In genomic region chr4:148310756-148311155, GRCh38 we compare ENCODE assay signal across 30 cellular contexts.
"Had no signal": no experiment of that assay in that cellular context is flagged by ENCODE, and none has a peak within 500 bp of the region (broad histone marks: within the 10 kb centered on the region; RNA-seq: fewer than 3 reads in every experiment).

No MANE protein-coding gene starts in this region.

- H3K36me3 ChIP-seq: adrenal gland, cardiac muscle cell, gastroesophageal sphincter had no signal

- DNase-seq: activated CD4-positive, alpha-beta memory T cell treated with anti-CD3 and anti-CD28 coated beads for 36 hours; activated CD4-positive, alpha-beta T cell treated with anti-CD3 and anti-CD28 coated beads for 36 hours; activated CD4-positive, alpha-beta T cell treated with anti-CD3 and anti-CD28 coated beads, Interleukin-2, amount 10 ng/mL, durations not matched to agents 24 days and 14 days; activated CD4-positive, CD25-positive, alpha-beta regulatory T cell; activated CD4-positive, CD25-positive, alpha-beta regulatory T cell treated with anti-CD3 and anti-CD28 coated beads, Interleukin-2, amount 50 U/mL, for 72 hours; activated CD8-positive, alpha-beta memory T cell treated with anti-CD3 and anti-CD28 coated beads, Interleukin-2, amount 10 ng/mL, durations not matched to agents 7 days and 5 days; activated CD8-positive, alpha-beta memory T cell treated with anti-CD3 and anti-CD28 coated beads, Interleukin-2, amount 50 U/mL, for 4 hours; activated CD8-positive, alpha-beta T cell treated with anti-CD3 and anti-CD28 coated beads, Interleukin-2, amount 10 ng/mL, durations not matched to agents 7 days and 5 days; activated effector memory CD4-positive, alpha-beta T cell treated with anti-CD3 and anti-CD28 coated beads, Interleukin-2, amount 50 U/mL, for 16 hours; activated naive CD4-positive, alpha-beta T cell treated with anti-CD3 and anti-CD28 coated beads for 36 hours; activated naive CD8-positive, alpha-beta T cell treated with anti-CD3 and anti-CD28 coated beads for 36 hours; activated naive CD8-positive, alpha-beta T cell treated with anti-CD3 and anti-CD28 coated beads, Interleukin-2, amount 50 U/mL, for 24 hours; activated T-cell treated with anti-CD3 and anti-CD28 coated beads, Interleukin-2, amount 50 U/mL, for 1 hour; activated T-cell treated with anti-CD3 and anti-CD28 coated beads, Interleukin-2, amount 50 U/mL, for 48 hours; adrenal gland; amygdala; aorta; body of pancreas; central memory CD4-positive, alpha-beta T cell; cerebellar nuclear complex; dorsolateral prefrontal cortex; effector memory CD4-positive, alpha-beta T cell; endodermal cell; foreskin fibroblast; T-helper 17 cell; T1000 had no signal

- ATAC-seq: activated CD8-positive, alpha-beta memory T cell treated with anti-CD3 and anti-CD28 coated beads, Interleukin-2, amount 10 ng/mL, durations not matched to agents 7 days and 5 days; activated CD8-positive, alpha-beta T cell treated with anti-CD3 and anti-CD28 coated beads, Interleukin-2, amount 10 ng/mL, durations not matched to agents 7 days and 5 days; body of pancreas; esophagus mucosa; gastroesophageal sphincter; T-helper 17 cell had no signal

- H3K27me3 ChIP-seq: adrenal gland, body of pancreas, cardiac muscle cell, dorsolateral prefrontal cortex, gastroesophageal sphincter had no signal

- H3K4me3 ChIP-seq: adrenal gland, body of pancreas, cardiac muscle cell, coronary artery, dorsolateral prefrontal cortex, gastroesophageal sphincter had no signal

- H3K27ac ChIP-seq: adrenal gland, body of pancreas, cardiac muscle cell, coronary artery, dorsolateral prefrontal cortex, gastroesophageal sphincter had no signal

- H3K9me3 ChIP-seq: adrenal gland, body of pancreas, gastroesophageal sphincter had no signal
